ENCODE assay signal across 16 cellular contexts in the genomic region with DNA sequence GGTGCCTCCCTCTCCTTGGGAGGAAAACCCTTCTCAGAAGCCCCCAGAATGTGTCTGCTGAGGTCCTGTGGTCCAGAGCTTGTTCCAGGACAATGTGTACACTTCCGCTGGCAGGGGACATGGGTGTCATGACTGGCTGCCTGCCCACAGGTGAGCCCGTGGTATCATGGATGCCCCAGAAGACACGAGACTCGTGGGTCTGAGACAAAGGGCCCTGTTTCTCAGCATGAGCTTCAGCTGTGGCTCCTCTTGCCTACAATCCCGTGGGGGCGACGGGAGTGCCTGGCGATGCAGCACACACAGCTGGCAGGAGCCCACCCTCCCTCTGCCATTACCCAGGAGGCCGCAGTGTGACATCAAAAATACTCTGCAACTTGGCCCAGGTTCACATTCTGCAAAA. TPM values are rescaled to one million over a fixed set of nuclear protein-coding genes. Genes with fewer than 3 reads are reported as not detected.
DNase-seq lines count a peak whose midpoint lies in the region; ATAC-seq and TF ChIP-seq lines count a peak whose summit lies in the region.
"Had no signal": no experiment of that assay in that cellular context is flagged by ENCODE, and none has a peak within 500 bp of the region (broad histone marks: within the 10 kb centered on the region; RNA-seq: fewer than 3 reads in every experiment).

No MANE protein-coding gene starts in this region.

- no peaks in the 10 kb centered on the region for H4K20me1 ChIP-seq in BLaER1
- no peaks in the 10 kb centered on the region for H4K20me1 ChIP-seq in neural progenitor cell (ENCODE audit: low read depth)

- no peak for ATAC-seq in RWPE2 (ENCODE audit: low read depth)
- no peak for ATAC-seq in upper lobe of right lung

- intact Hi-C loops in upper lobe of right lung (cut with DNase I): no loop called here

- H3K36me3 ChIP-seq in BLaER1 (no peaks in the 10 kb centered on the region), RWPE2 (ENCODE audit: low read depth) (no peaks in the 10 kb centered on the region), neural progenitor cell (no peaks in the 10 kb centered on the region), upper lobe of right lung (no peaks in the 10 kb centered on the region)
- H3K36me3 ChIP-seq: BE2C had no signal

- TF ChIP-seq CTCF in RWPE2 (IDR thresholded peaks at IDR 0.05; ENCODE audit: poor library complexity, severe bottlenecking) (no peak), neural progenitor cell (IDR thresholded peaks at IDR 0.05) (no peak), upper lobe of right lung (IDR thresholded peaks at IDR 0.05) (no peak)

- no peak overlapping the region for H2AFZ ChIP-seq in neural progenitor cell (replicated peaks)
- H2AFZ ChIP-seq: GM23248 had no signal

- peaks cover 4% of the 10 kb centered on the region for H3K4me1 Mint-ChIP-seq in neural progenitor cell
- peaks cover 4% of the 10 kb centered on the region for H3K4me1 Mint-ChIP-seq in T-helper 2 cell treated with Interferon-gamma antibody and Interleukin-4, amounts not matched to agents 5 μg/mL and 100 μg/mL, for 36 hours (ENCODE audit: low read depth)

- H3K9me3 Mint-ChIP-seq in neural progenitor cell: no peaks in the 10 kb centered on the region
- no peaks in the 10 kb centered on the region for H3K9me3 Mint-ChIP-seq in T-helper 2 cell treated with Interferon-gamma antibody and Interleukin-4, amounts not matched to agents 5 μg/mL and 100 μg/mL, for 36 hours
- H3K9me3 Mint-ChIP-seq: CD4-positive, alpha-beta memory T cell had no signal

- H3K27ac ChIP-seq in BLaER1 (peak overlapping the region; percentile 96), RWPE2 (ENCODE audit: poor library complexity, severe bottlenecking) (no peak overlapping the region), neural progenitor cell (no peak overlapping the region), upper lobe of right lung (no peak overlapping the region)
- H3K27ac ChIP-seq: GM23248 had no signal

- no peaks in the 10 kb centered on the region for H3F3A ChIP-seq in neural progenitor cell (ENCODE audit: low read depth)

- H3K4me2 ChIP-seq in BLaER1: peak overlapping the region; percentile 100
- no peak overlapping the region for H3K4me2 ChIP-seq in neural progenitor cell

- no peaks in the 10 kb centered on the region for H3K79me2 ChIP-seq in neural progenitor cell (ENCODE audit: low read depth)

- peak overlapping the region; percentile 34 for H3K27ac Mint-ChIP-seq in neural progenitor cell
- no peak overlapping the region for H3K27ac Mint-ChIP-seq in T-helper 2 cell treated with Interferon-gamma antibody and Interleukin-4, amounts not matched to agents 5 μg/mL and 100 μg/mL, for 36 hours
- H3K27ac Mint-ChIP-seq: CD14-positive monocyte had no signal

- DNase-seq in RWPE2 (ENCODE audit: low spot score) (peak; percentile 59), neural progenitor cell (ENCODE audit: low spot score) (no peak), upper lobe of right lung (peak; percentile 57), NCI-H2227 (lab: John Stamatoyannopoulos, UW; ENCODE audit: unreplicated experiment) (no peak)
- DNase-seq in activated T-cell treated with anti-CD3 and anti-CD28 coated beads, Interleukin-2, amount 50 U/mL, for 48 hours: no peak
- no peak for DNase-seq in T-helper 2 cell treated with Interferon-gamma antibody and Interleukin-4, amounts not matched to agents 5 μg/mL and 100 μg/mL, for 36 hours (ENCODE audit: low spot score)
- DNase-seq: CD4-positive, alpha-beta memory T cell; DMS153; DMS79; GDM1 had no signal

- H3K4me3 ChIP-seq in BLaER1 (peak overlapping the region; percentile 52), RWPE2 (ENCODE audit: severe bottlenecking) (no peak overlapping the region), neural progenitor cell (no peak overlapping the region), upper lobe of right lung (no peak overlapping the region)
- H3K4me3 ChIP-seq: GM23248, HAP-1 had no signal

- H3K9ac ChIP-seq in BLaER1: peak overlapping the region; percentile 76
- no peak overlapping the region for H3K9ac ChIP-seq in neural progenitor cell
- H3K9ac ChIP-seq: GM23248 had no signal

- H3K9me3 ChIP-seq in BLaER1 (no peaks in the 10 kb centered on the region), RWPE2 (ENCODE audit: severe bottlenecking) (no peaks in the 10 kb centered on the region), neural progenitor cell (ENCODE audit: low read depth) (no peaks in the 10 kb centered on the region), upper lobe of right lung (no peaks in the 10 kb centered on the region)
- H3K9me3 ChIP-seq: HAP-1 had no signal

- H3K4me1 ChIP-seq in BLaER1 (peaks cover 75% of the 10 kb centered on the region), RWPE2 (ENCODE audit: insufficient read depth, poor library complexity, severe bottlenecking) (no peaks in the 10 kb centered on the region), neural progenitor cell (no peaks in the 10 kb centered on the region), upper lobe of right lung (peaks cover 13% of the 10 kb centered on the region)
- H3K4me1 ChIP-seq: BE2C, HAP-1 had no signal

- H3K27me3 ChIP-seq in BLaER1 (no peaks in the 10 kb centered on the region), RWPE2 (ENCODE audit: insufficient read depth, poor library complexity, severe bottlenecking) (peaks cover 20% of the 10 kb centered on the region), neural progenitor cell (peaks cover 36% of the 10 kb centered on the region), upper lobe of right lung (peaks cover 11% of the 10 kb centered on the region)

- H3K27me3 Mint-ChIP-seq in neural progenitor cell (ENCODE audit: insufficient read depth, low read depth): peaks cover 18% of the 10 kb centered on the region
- peaks cover 5% of the 10 kb centered on the region for H3K27me3 Mint-ChIP-seq in T-helper 2 cell treated with Interferon-gamma antibody and Interleukin-4, amounts not matched to agents 5 μg/mL and 100 μg/mL, for 36 hours (ENCODE audit: low read depth)

- H3K36me3 Mint-ChIP-seq in neural progenitor cell: no peaks in the 10 kb centered on the region
- H3K36me3 Mint-ChIP-seq in T-helper 2 cell treated with Interferon-gamma antibody and Interleukin-4, amounts not matched to agents 5 μg/mL and 100 μg/mL, for 36 hours (ENCODE audit: low read depth): no peaks in the 10 kb centered on the region
- H3K36me3 Mint-ChIP-seq: CD14-positive monocyte; CD4-positive, alpha-beta memory T cell had no signal

- no peak overlapping the region for H3K4me3 Mint-ChIP-seq in neural progenitor cell
- no peak overlapping the region for H3K4me3 Mint-ChIP-seq in T-helper 2 cell treated with Interferon-gamma antibody and Interleukin-4, amounts not matched to agents 5 μg/mL and 100 μg/mL, for 36 hours
- H3K4me3 Mint-ChIP-seq: CD14-positive monocyte; CD4-positive, alpha-beta memory T cell had no signal

RNA-seq across cellular contexts. Expression of gene TMEM121, which starts 7.0 kb away (rescaled TPM):
- total RNA-seq in neural progenitor cell (ENCODE audit: low replicate concordance): 0.90 and 3.6 TPM in 2 replicates
- total RNA-seq in upper lobe of right lung: 1.5 TPM

RNA-seq across cellular contexts. Expression of gene TEDC1, which starts 42.3 kb away (rescaled TPM):
- total RNA-seq in neural progenitor cell (ENCODE audit: low replicate concordance): 3.6 and 25.0 TPM in 2 replicates
- 7.9 TPM for total RNA-seq in upper lobe of right lung

RNA-seq across cellular contexts. Expression of gene CRIP1, which starts 46.7 kb away (rescaled TPM):
- 2.6 TPM in 1 of 2 replicates, not detected in the other for total RNA-seq in neural progenitor cell (ENCODE audit: low replicate concordance)
- total RNA-seq in upper lobe of right lung: 96.2 TPM
- total RNA-seq: H4 had no signal

RNA-seq across cellular contexts. Expression of gene CRIP2, which starts 58.8 kb away (rescaled TPM):
- 0.30 and 3.5 TPM in 2 replicates for total RNA-seq in neural progenitor cell (ENCODE audit: low replicate concordance)
- total RNA-seq in upper lobe of right lung: 191 TPM

Comparison
In these comparisons a context has a peak if more than half of its experiments do, and no peak if none do; other contexts are left out.
1. DNase-seq: peak in RWPE2 (single experiment) and upper lobe of right lung (single experiment); none in neural progenitor cell (single experiment), NCI-H2227 (single experiment), activated T-cell treated with anti-CD3 and anti-CD28 coated beads, Interleukin-2, amount 50 U/mL, for 48 hours (0 of 2) and T-helper 2 cell treated with Interferon-gamma antibody and Interleukin-4, amounts not matched to agents 5 μg/mL and 100 μg/mL, for 36 hours (single experiment).
2. RNA of gene CRIP1, which starts 46.7 kb away (total RNA-seq): 96.2 TPM in upper lobe of right lung (single experiment); 2.6 TPM in neural progenitor cell; every median in the first group is over 10 times any median in the second.